ENCODE assay signal across 9 cellular contexts in genomic region chr2:95022309-95023221, GRCh38. TPM values are rescaled to one million over a fixed set of nuclear protein-coding genes. Genes with fewer than 3 reads are reported as not detected.
DNase-seq lines count a peak whose midpoint lies in the region; ATAC-seq and TF ChIP-seq lines count a peak whose summit lies in the region.
"Had no signal": no experiment of that assay in that cellular context is flagged by ENCODE, and none has a peak within 500 bp of the region (broad histone marks: within the 10 kb centered on the region; RNA-seq: fewer than 3 reads in every experiment).

No MANE protein-coding gene starts in this region.

- H3K9ac ChIP-seq in parathyroid adenoma: no peak overlapping the region

- no peaks in the 10 kb centered on the region for H3K9me3 ChIP-seq in KOPT-K1 (ENCODE audit: insufficient read depth, low read length, poor library complexity, severe bottlenecking)
- no peaks in the 10 kb centered on the region for H3K9me3 ChIP-seq in parathyroid adenoma (ENCODE audit: control insufficient read depth, low read length)
- no peaks in the 10 kb centered on the region for H3K9me3 ChIP-seq in upper lobe of left lung

- H3K36me3 ChIP-seq in KOPT-K1 (ENCODE audit: insufficient read depth, low read length) (peaks cover 11% of the 10 kb centered on the region), parathyroid adenoma (ENCODE audit: control insufficient read depth, insufficient read depth, low read length) (no peaks in the 10 kb centered on the region), upper lobe of left lung (no peaks in the 10 kb centered on the region)

- H3K4me3 ChIP-seq in parathyroid adenoma (ENCODE audit: low read depth, low read length): no peak overlapping the region
- H3K4me3 ChIP-seq in upper lobe of left lung: no peak overlapping the region
- H3K4me3 ChIP-seq: skin epidermis had no signal

- H3K4me1 ChIP-seq in foreskin keratinocyte (no peaks in the 10 kb centered on the region), parathyroid adenoma (peaks cover 3% of the 10 kb centered on the region), upper lobe of left lung (peaks cover 6 to 33% (median 20%) of the 10 kb centered on the region in 4 donors)

- peak overlapping the region; percentile 90 for H3K27ac ChIP-seq in KOPT-K1 (ENCODE audit: low read depth, low read length, poor library complexity, severe bottlenecking)
- H3K27ac ChIP-seq in foreskin keratinocyte: no peak overlapping the region
- H3K27ac ChIP-seq in parathyroid adenoma: no peak overlapping the region
- no peak overlapping the region for H3K27ac ChIP-seq in upper lobe of left lung
- H3K27ac ChIP-seq: skin epidermis had no signal

- H3K27me3 ChIP-seq in foreskin keratinocyte (peaks cover 57% of the 10 kb centered on the region), parathyroid adenoma (ENCODE audit: control insufficient read depth, insufficient read depth, low read length) (peaks cover 4% of the 10 kb centered on the region), upper lobe of left lung (peaks cover 0 to 32% (median 13%) of the 10 kb centered on the region in 4 donors)

- H3K4me2 ChIP-seq in parathyroid adenoma (ENCODE audit: low read length): no peak overlapping the region

- DNase-seq in GDM1 (lab: John Stamatoyannopoulos, UW): peak; percentile 62
- DNase-seq in activated T-helper 9 cell treated with anti-CD3 and anti-CD28 coated beads, Interleukin-2, amount 50 U/mL, for 16 hours (ENCODE audit: low read depth): peak; percentile 72
- peak in 1 of 2 donors; percentile 50 for DNase-seq in foreskin keratinocyte
- peak; percentile 70 to 91 for DNase-seq in upper lobe of left lung

- H3K79me2 ChIP-seq in parathyroid adenoma: no peaks in the 10 kb centered on the region

- TF ChIP-seq POLR2A in Raji (IDR thresholded peaks at IDR 0.05; ENCODE audit: insufficient read depth, low read depth, low read length) (0 out of 2 replicates have a peak, but pooled peaks have one; percentile 16), upper lobe of left lung (IDR thresholded peaks at IDR 0.05) (no peak)

- WGBS in upper lobe of left lung, 2 donors: 21 to 33% methylated on average over 12 to 15 of the region's 15 CpGs

- H2AFZ ChIP-seq in parathyroid adenoma: no peak overlapping the region

- ATAC-seq in GM21825 (IDR thresholded peaks at IDR 0.05; ENCODE audit: unreplicated experiment) (peak; percentile 87), foreskin keratinocyte (peak; percentile 86), upper lobe of left lung (ENCODE audit: low FRiP score in 2 of 2) (peak; percentile 76)

- no peak for TF ChIP-seq EP300 in upper lobe of left lung (IDR thresholded peaks at IDR 0.05)

- TF ChIP-seq CTCF in foreskin keratinocyte (conservative IDR thresholded peaks at IDR 0.05): peak; percentile 86
- peak; percentile 93 for TF ChIP-seq CTCF in parathyroid adenoma (IDR thresholded peaks at IDR 0.05)
- TF ChIP-seq CTCF in upper lobe of left lung (IDR thresholded peaks at IDR 0.05): peak; percentile 84 to 93 (median 88)

RNA-seq across cellular contexts. Expression of gene MAL, which starts 2.9 kb away (rescaled TPM):
- total RNA-seq in foreskin keratinocyte: not detected in 2 replicates
- polyA plus RNA-seq in foreskin keratinocyte: not detected in 2 replicates
- total RNA-seq in upper lobe of left lung: 10 to 100 TPM in 1 of 6 donors, 1 to 10 TPM in 4, not detected in 1; 3.7 to 13.0 (median 5.0) TPM
